In genomic region chr11:121839821-121840220, GRCh38 we compare ENCODE assay signal across 17 cellular contexts.
"Had no signal": no experiment of that assay in that cellular context is flagged by ENCODE, and none has a peak within 500 bp of the region (broad histone marks: within the 10 kb centered on the region; RNA-seq: fewer than 3 reads in every experiment).

No MANE protein-coding gene starts in this region.

- H3K4me3 ChIP-seq: adrenal gland, left ventricle myocardium inferior, mucosa of descending colon had no signal

- DNase-seq: activated CD4-positive, alpha-beta memory T cell treated with anti-CD3 and anti-CD28 coated beads, Interleukin-2, amount 10 ng/mL, durations not matched to agents 7 days and 5 days; activated CD4-positive, alpha-beta T cell treated with anti-CD3 and anti-CD28 coated beads for 4 hours; activated effector memory CD4-positive, alpha-beta T cell treated with Interleukin-2 at 50 U/mL for 16 hours; activated naive CD4-positive, alpha-beta T cell treated with anti-CD3 and anti-CD28 coated beads, Interleukin-2, amount 50 U/mL, for 16 hours; activated T-cell treated with anti-CD3 and anti-CD28 coated beads, Interleukin-2, amount 50 U/mL, for 24 hours; adrenal gland; endodermal cell; erythroblast; hypothalamus; left ventricle myocardium inferior; mucosa of descending colon; naive thymus-derived CD4-positive, alpha-beta T cell; stimulated activated CD4-positive, alpha-beta T cell treated with anti-CD3 and anti-CD28 coated beads, Interleukin-4, amount 100 ng/mL, for 4 hours; stimulated activated CD8-positive, alpha-beta memory T cell treated with anti-CD3 and anti-CD28 coated beads, Interleukin-4, amount 100 ng/mL, for 48 hours; stimulated activated naive CD4-positive, alpha-beta T cell treated with Interleukin-2 at 50 U/mL for 16 hours; T-helper 2 cell had no signal

- ATAC-seq: mucosa of descending colon; naive thymus-derived CD4-positive, alpha-beta T cell; WTC11 had no signal
